8 cellular contexts compared by ENCODE assay signal in genomic region chr9:4793412-4794005, GRCh38. TPM values are rescaled to one million over a fixed set of nuclear protein-coding genes. Genes with fewer than 3 reads are reported as not detected.
DNase-seq lines count a peak whose midpoint lies in the region; ATAC-seq and TF ChIP-seq lines count a peak whose summit lies in the region.

No MANE protein-coding gene starts in this region.

- peak overlapping the region; percentile 85 to 99 for H3K4me3 Mint-ChIP-seq in activated T-cell treated with anti-CD3 and anti-CD28 coated beads, Interleukin-2, amount 50 U/mL, for 72 hours
- H3K4me3 Mint-ChIP-seq in activated CD4-positive, alpha-beta memory T cell treated with anti-CD3 and anti-CD28 coated beads for 36 hours = peak overlapping the region; percentile 93

- POLR2A ChIA-PET in activated CD4-positive, alpha-beta memory T cell treated with anti-CD3 and anti-CD28 coated beads for 36 hours (lab: Charles Lee) = interaction anchor here (0.9 to 2.4 kb wide), 6 partner anchors 31 to 191 kb away, joined by 3 to 16 read pairs (median 3); partner anchors contain the start of gene JAK2

- H3K4me1 ChIP-seq in iPS-15b (ENCODE audit: control insufficient read depth, insufficient read depth, low read length) (peaks cover 14% of the 10 kb centered on the region), spleen (peaks cover 26 to 56% (median 45%) of the 10 kb centered on the region in 6 donors)

- no peaks in the 10 kb centered on the region for H3K36me3 Mint-ChIP-seq in activated T-cell treated with anti-CD3 and anti-CD28 coated beads, Interleukin-2, amount 50 U/mL, for 72 hours (ENCODE audit: insufficient read depth in 2 of 2)
- peaks cover 4% of the 10 kb centered on the region for H3K36me3 Mint-ChIP-seq in activated CD4-positive, alpha-beta memory T cell treated with anti-CD3 and anti-CD28 coated beads for 36 hours

- H3K27me3 ChIP-seq in iPS-15b (ENCODE audit: control insufficient read depth, insufficient read depth, low read length) (no peaks in the 10 kb centered on the region), spleen (replicated peaks in 1 of 7) (no peaks in the 10 kb centered on the region)

- H3K4me3 ChIP-seq in iPS-15b (ENCODE audit: low read depth, low read length) = peak overlapping the region; percentile 89
- peak overlapping the region; percentile 83 to 98 (median 94) for H3K4me3 ChIP-seq in spleen

- CTCF ChIA-PET in activated CD4-positive, alpha-beta memory T cell treated with anti-CD3 and anti-CD28 coated beads for 36 hours (lab: Charles Lee) = interaction anchor here (1.1 to 7.1 kb wide), 9 partner anchors 31 to 835 kb away, joined by 3 to 37 read pairs (median 5); partner anchors contain the start of gene JAK2

- intact Hi-C loops in activated CD4-positive, alpha-beta memory T cell treated with anti-CD3 and anti-CD28 coated beads for 36 hours (cut with micrococcal nuclease) = loop anchor here (2.0 to 5.0 kb wide), 5 partner anchors 21 to 1889 kb away; partner anchors contain the start of gene AK3
- intact Hi-C loops in spleen (cut with DNase I; ENCODE audit: low total_unique reads) = no loop called here

- no peak for TF ChIP-seq CTCF in spleen (IDR thresholded peaks at IDR 0.05 in 8 of 11, conservative IDR thresholded peaks at IDR 0.05 in 3 of 11)

- peak overlapping the region; percentile 80 for H3K9ac ChIP-seq in iPS-15b (ENCODE audit: low read depth, low read length)

- H3K27ac ChIP-seq in spleen = peak overlapping the region; percentile 67 to 93 (median 88)

- H3K36me3 ChIP-seq in iPS-15b (ENCODE audit: control insufficient read depth, insufficient read depth, low read length) (no peaks in the 10 kb centered on the region), spleen (no peaks in the 10 kb centered on the region)

- WGBS in spleen, 5 donors = 7 to 11% (median 8%) methylated on average over 19 to 26 of the region's 26 CpGs

- H3K27me3 Mint-ChIP-seq in activated T-cell treated with anti-CD3 and anti-CD28 coated beads, Interleukin-2, amount 50 U/mL, for 72 hours (ENCODE audit: low read depth) = no peaks in the 10 kb centered on the region
- H3K27me3 Mint-ChIP-seq in activated CD4-positive, alpha-beta memory T cell treated with anti-CD3 and anti-CD28 coated beads for 36 hours = no peaks in the 10 kb centered on the region

- H3K27ac Mint-ChIP-seq in activated T-cell treated with anti-CD3 and anti-CD28 coated beads, Interleukin-2, amount 50 U/mL, for 72 hours = peak overlapping the region; percentile 23
- H3K27ac Mint-ChIP-seq in activated CD4-positive, alpha-beta memory T cell treated with anti-CD3 and anti-CD28 coated beads for 36 hours = peak overlapping the region; percentile 86

- peaks cover 0 to 2% of the 10 kb centered on the region in 2 donors for H3K9me3 Mint-ChIP-seq in activated T-cell treated with anti-CD3 and anti-CD28 coated beads, Interleukin-2, amount 50 U/mL, for 72 hours
- H3K9me3 Mint-ChIP-seq in activated CD4-positive, alpha-beta memory T cell treated with anti-CD3 and anti-CD28 coated beads for 36 hours = no peaks in the 10 kb centered on the region

- DNase-seq in activated T-cell treated with anti-CD3 and anti-CD28 coated beads, Interleukin-2, amount 50 U/mL, for 72 hours = peak in 1 of 2 donors; percentile 14
- DNase-seq in activated T-cell treated with anti-CD3 and anti-CD28 coated beads, Interleukin-2, amount 50 U/mL, for 1 hour = no peak
- no peak for DNase-seq in activated CD4-positive, alpha-beta memory T cell treated with anti-CD3 and anti-CD28 coated beads for 36 hours
- DNase-seq in spleen = no peak
- DNase-seq in COR-L47 (lab: John Stamatoyannopoulos, UW) = no peak
- DNase-seq in NCI-H1092 (lab: John Stamatoyannopoulos, UW) = no peak
- no peak for DNase-seq in NCI-H2029 (lab: John Stamatoyannopoulos, UW)

- H3K4me1 Mint-ChIP-seq in activated T-cell treated with anti-CD3 and anti-CD28 coated beads, Interleukin-2, amount 50 U/mL, for 72 hours (ENCODE audit: low read depth) = peaks cover 67% of the 10 kb centered on the region
- H3K4me1 Mint-ChIP-seq in activated CD4-positive, alpha-beta memory T cell treated with anti-CD3 and anti-CD28 coated beads for 36 hours (ENCODE audit: low read depth) = peaks cover 48% of the 10 kb centered on the region

- ATAC-seq in activated T-cell treated with anti-CD3 and anti-CD28 coated beads, Interleukin-2, amount 50 U/mL, for 72 hours (replicated peaks in 1 of 2) = no peak

- no peak for TF ChIP-seq POLR2A in spleen (IDR thresholded peaks at IDR 0.05)

- no peaks in the 10 kb centered on the region for H3K9me3 ChIP-seq in iPS-15b (ENCODE audit: control insufficient read depth, insufficient read depth, low read length)
- no peaks in the 10 kb centered on the region for H3K9me3 ChIP-seq in spleen

RNA-seq across cellular contexts. Expression of gene RCL1, which starts 0.8 kb away (rescaled TPM):
- 10 to 100 TPM; 29.7 to 38.8 TPM for total RNA-seq in activated T-cell treated with anti-CD3 and anti-CD28 coated beads, Interleukin-2, amount 50 U/mL, for 72 hours
- total RNA-seq in activated CD4-positive, alpha-beta memory T cell treated with anti-CD3 and anti-CD28 coated beads for 36 hours = 10 to 100 TPM; 26.0 to 28.2 TPM
- 10 to 100 TPM; 16.8 to 29.4 (median 23.3) TPM for total RNA-seq in spleen
- polyA plus RNA-seq in spleen = 10 to 100 TPM; 11.8 to 15.3 (median 12.2) TPM

RNA-seq across cellular contexts. Expression of gene AK3, which starts 52.5 kb away (rescaled TPM):
- total RNA-seq in activated T-cell treated with anti-CD3 and anti-CD28 coated beads, Interleukin-2, amount 50 U/mL, for 72 hours = 10 to 100 TPM; 36.9 to 37.1 TPM
- 10 to 100 TPM; 33.8 to 34.5 TPM for total RNA-seq in activated CD4-positive, alpha-beta memory T cell treated with anti-CD3 and anti-CD28 coated beads for 36 hours
- 10 to 100 TPM; 28.1 to 65.3 (median 51.3) TPM for total RNA-seq in spleen
- 10 to 100 TPM; 21.3 to 34.3 (median 25.9) TPM for polyA plus RNA-seq in spleen
